Comparison of ENCODE assay signal across 9 cellular contexts in genomic region chr1:193537266-193538003, GRCh38.
DNase-seq lines count a peak whose midpoint lies in the region; ATAC-seq, FAIRE-seq and TF ChIP-seq lines count a peak whose summit lies in the region.
"Had no signal": no experiment of that assay in that cellular context is flagged by ENCODE, and none has a peak within 500 bp of the region (broad histone marks: within the 10 kb centered on the region; RNA-seq: fewer than 3 reads in every experiment).

No MANE protein-coding gene starts in this region.

- no peaks in the 10 kb centered on the region for H3K36me3 Mint-ChIP-seq in activated naive CD4-positive, alpha-beta T cell treated with anti-CD3 and anti-CD28 coated beads, Interleukin-2, amount 50 U/mL, for 24 hours

- peak overlapping the region; percentile 19 for H3K4me3 Mint-ChIP-seq in activated naive CD4-positive, alpha-beta T cell treated with anti-CD3 and anti-CD28 coated beads, Interleukin-2, amount 50 U/mL, for 24 hours

- peak; percentile 83 for FAIRE-seq in GM12891 (lab: Jason Lieb, UNC)
- FAIRE-seq: bronchial epithelial cell had no signal

- peak overlapping the region; percentile 89 for H3K27ac Mint-ChIP-seq in activated naive CD4-positive, alpha-beta T cell treated with anti-CD3 and anti-CD28 coated beads, Interleukin-2, amount 50 U/mL, for 24 hours

- peak; percentile 88 for ATAC-seq in GM21786 (IDR thresholded peaks at IDR 0.05; ENCODE audit: unreplicated experiment)
- peak; percentile 87 for ATAC-seq in stimulated activated naive CD8-positive, alpha-beta T cell treated with anti-CD3 and anti-CD28 coated beads, Interleukin-15, Interleukin-2, amounts not matched to agents 100 U/mL and 50 U/mL, for 24 hours

- no peak for TF ChIP-seq POLR2A in GM12891 (IDR thresholded peaks at IDR 0.05; ENCODE audit: low read depth, low read length)

- DNase-seq in GM12891 (ENCODE audit: insufficient read length, low spot score) (peak; percentile 1), NOMO-1 treated with dmso at 0.1 percent for 144 hours (lab: John Stamatoyannopoulos, UW; ENCODE audit: unreplicated experiment) (peak; percentile 69), foreskin melanocyte (no peak), NK-92 (lab: John Stamatoyannopoulos, UW; ENCODE audit: unreplicated experiment) (no peak), mesenteric fat pad (ENCODE audit: low spot score) (no peak)
- peak; percentile 66 for DNase-seq in stimulated activated naive CD8-positive, alpha-beta T cell treated with anti-CD3 and anti-CD28 coated beads, Interleukin-15, Interleukin-2, amounts not matched to agents 100 U/mL and 50 U/mL, for 24 hours

- peaks cover 58% of the 10 kb centered on the region for H3K4me1 Mint-ChIP-seq in activated naive CD4-positive, alpha-beta T cell treated with anti-CD3 and anti-CD28 coated beads, Interleukin-2, amount 50 U/mL, for 24 hours

- H3K9me3 Mint-ChIP-seq in activated naive CD4-positive, alpha-beta T cell treated with anti-CD3 and anti-CD28 coated beads, Interleukin-2, amount 50 U/mL, for 24 hours, result no peaks in the 10 kb centered on the region

- H3K27me3 Mint-ChIP-seq in activated naive CD4-positive, alpha-beta T cell treated with anti-CD3 and anti-CD28 coated beads, Interleukin-2, amount 50 U/mL, for 24 hours, result no peaks in the 10 kb centered on the region

TF ChIP-seq in GM12891, 5 proteins besides CTCF, POLR2A, EP300 and RAD21:
- no peak for TF ChIP-seq POLR2AphosphoS5 (IDR thresholded peaks at IDR 0.05; ENCODE audit: low read depth, low read length)
- no peak for TF ChIP-seq TAF1 (IDR thresholded peaks at IDR 0.05; ENCODE audit: low read depth, low read length)
- TF ChIP-seq SPI1 (IDR thresholded peaks at IDR 0.05; ENCODE audit: low read depth, low read length), result peak; percentile 95
- TF ChIP-seq POU2F2 (IDR thresholded peaks at IDR 0.05; ENCODE audit: low read depth, low read length), result peak; percentile 82
- peak; percentile 67 for TF ChIP-seq PAX5 (IDR thresholded peaks at IDR 0.05; ENCODE audit: insufficient read depth, low read length, severe bottlenecking)

Comparison
In these comparisons a context has a peak if more than half of its experiments do, and no peak if none do; other contexts are left out.
1. DNase-seq: peak in GM12891 (single experiment), NOMO-1 treated with dmso at 0.1 percent for 144 hours (single experiment) and stimulated activated naive CD8-positive, alpha-beta T cell treated with anti-CD3 and anti-CD28 coated beads, Interleukin-15, Interleukin-2, amounts not matched to agents 100 U/mL and 50 U/mL, for 24 hours (single experiment); none in foreskin melanocyte (single experiment), NK-92 (single experiment) and mesenteric fat pad (single experiment).